ENCODE assay signal across 8 cellular contexts in genomic region chr5:139698461-139699146, GRCh38. TPM values are rescaled to one million over a fixed set of nuclear protein-coding genes. Genes with fewer than 3 reads are reported as not detected.
DNase-seq lines count a peak whose midpoint lies in the region; ATAC-seq and TF ChIP-seq lines count a peak whose summit lies in the region.

No MANE protein-coding gene starts in this region.

- POLR2A ChIA-PET in Panc1 (lab: Charles Lee) = no interaction called here

- no peak overlapping the region for H3K4me3 ChIP-seq in Panc1 (ENCODE audit: low read depth in 2 of 2, low read length in 2 of 2)
- H3K4me3 ChIP-seq in aorta (ENCODE audit: low read length in 2 of 2) = no peak overlapping the region

- H3K9me3 ChIP-seq in Panc1 (ENCODE audit: control insufficient read depth, insufficient read depth, low read depth, low read length) (no peaks in the 10 kb centered on the region), aorta (ENCODE audit: control insufficient read depth, low read length) (no peaks in the 10 kb centered on the region)

- intact Hi-C loops in Panc1 (cut with micrococcal nuclease; ENCODE audit: unreplicated experiment) (no loop called here), aorta (cut with DNase I) (loop anchor here (5.0 kb wide), 3 partner anchors 41 to 64 kb away; no protein-coding TSS in a partner anchor)

- 0 out of 2 replicates have a peak overlapping the region, but pooled peaks have one; percentile 23 for H3K27ac ChIP-seq in Panc1 (ENCODE audit: low read length)
- peak overlapping the region; percentile 9 to 74 for H3K27ac ChIP-seq in aorta (ENCODE audit: low read depth in 1 of 2, low read length in 2 of 2)

- no peaks in the 10 kb centered on the region for H3K27me3 ChIP-seq in Panc1 (ENCODE audit: control insufficient read depth, insufficient read depth, low read length)
- H3K27me3 ChIP-seq in aorta (ENCODE audit: control insufficient read depth in 1 of 2, insufficient read depth in 2 of 2, low read length in 1 of 2) = no peaks in the 10 kb centered on the region

- peak; percentile 64 for DNase-seq in GM04504 (ENCODE audit: low read depth)
- no peak for DNase-seq in Panc1 (ENCODE audit: low read depth, low spot score)
- peak; percentile 69 to 81 for DNase-seq in erythroblast (lab: John Stamatoyannopoulos, UW)
- DNase-seq in myocyte (ENCODE audit: low read depth) = peak; percentile 57
- peak; percentile 92 to 97 for DNase-seq in aorta
- no peak for DNase-seq in DMS79 (lab: John Stamatoyannopoulos, UW)

- ATAC-seq in Panc1 = no peak
- peak; percentile 66 for ATAC-seq in aorta (ENCODE audit: low FRiP score)
- no peak for ATAC-seq in HG02840 (IDR thresholded peaks at IDR 0.05; ENCODE audit: low FRiP score, unreplicated experiment)
- ATAC-seq in HG03571 (IDR thresholded peaks at IDR 0.05; ENCODE audit: unreplicated experiment) = no peak

- 11 to 12% methylated on average over 14 of the region's 14 CpGs for WGBS in aorta, 2 donors

- no peak for TF ChIP-seq CTCF in Panc1 (IDR thresholded peaks at IDR 0.05)

- H3K36me3 ChIP-seq in Panc1 (ENCODE audit: control insufficient read depth, insufficient read depth, low read length) (no peaks in the 10 kb centered on the region), aorta (ENCODE audit: control insufficient read depth in 1 of 2, insufficient read depth in 2 of 2, low read length in 1 of 2) (no peaks in the 10 kb centered on the region)

- in situ Hi-C loops in Panc1 (cut with HindIII; ENCODE audit: low pct_unique_long_range_greater_than_20kb, low sequenced_read_pairs) = no loop called here

- peaks cover 36% of the 10 kb centered on the region for H3K4me1 ChIP-seq in Panc1 (ENCODE audit: control insufficient read depth, insufficient read depth, low read length)
- H3K4me1 ChIP-seq in aorta (ENCODE audit: control insufficient read depth in 1 of 2, insufficient read depth in 2 of 2, low read length in 2 of 2) = no peaks in the 10 kb centered on the region

- no TSS peak for BruUV-seq in Panc1 (replicated peaks; lab: Mats Ljungman, UMichigan)

- TF ChIP-seq POLR2A in erythroblast (IDR thresholded peaks at IDR 0.05; ENCODE audit: low read length) = no peak

- CTCF ChIA-PET in Panc1 (lab: Charles Lee) = interaction anchor here (1.2 kb wide), 1 partner anchor 67 kb away, joined by 4 read pairs; no protein-coding TSS in a partner anchor

RNA-seq across cellular contexts. Expression of gene CXXC5, which starts 50.5 kb away (rescaled TPM):
- total RNA-seq in Panc1 (2021; ENCODE audit: unreplicated experiment) (85.0 TPM), myocyte (246 and 253 TPM in 2 replicates), aorta (10 to 100 TPM; 40.0 to 75.8 TPM)
- 151 TPM for polyA plus RNA-seq in Panc1 (2012; ENCODE audit: insufficient read length)
- 186 TPM for polyA plus RNA-seq in myocyte (2012)
- polyA plus RNA-seq in aorta = 10 to 100 TPM; 21.2 to 31.5 TPM

Comparison
In these comparisons a context has a peak if more than half of its experiments do, and no peak if none do; other contexts are left out.
1. DNase-seq: peak in GM04504 (single experiment), erythroblast (2 of 2), myocyte (single experiment) and aorta (2 of 2); none in Panc1 (single experiment) and DMS79 (single experiment).